Comparison of ENCODE assay signal across 29 cellular contexts in the genomic region with DNA sequence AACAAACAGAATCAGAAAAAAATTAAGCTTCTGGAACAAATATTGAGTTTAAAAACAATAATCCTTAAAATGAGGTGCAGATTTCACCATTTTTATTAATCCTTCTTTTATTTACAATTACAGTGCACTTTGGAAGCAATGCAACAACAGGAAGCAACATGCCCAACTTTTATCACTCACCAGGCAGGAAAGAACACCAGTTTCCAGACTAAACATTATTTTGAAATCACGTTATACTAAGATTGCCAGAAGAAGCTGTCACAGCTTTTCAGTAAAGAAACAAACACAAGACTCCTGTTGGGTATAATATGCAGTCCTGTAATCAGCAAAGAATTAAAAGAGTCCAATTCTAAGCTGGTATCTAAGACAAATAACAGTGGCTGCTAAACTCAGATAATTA.
DNase-seq lines count a peak whose midpoint lies in the region; ATAC-seq and TF ChIP-seq lines count a peak whose summit lies in the region.
"Had no signal": no experiment of that assay in that cellular context is flagged by ENCODE, and none has a peak within 500 bp of the region (broad histone marks: within the 10 kb centered on the region; RNA-seq: fewer than 3 reads in every experiment).

No MANE protein-coding gene starts in this region.

- no peak overlapping the region for H3K23ac ChIP-seq in mesenchymal stem cell (ENCODE audit: low read length in 2 of 2)

- H2AFZ ChIP-seq in mesenchymal stem cell (ENCODE audit: low read depth, low read length): no peak overlapping the region

- no CpG with 5 or more reads among the region's 1 CpG for WGBS in mesenchymal stem cell

- H3K27me3 Mint-ChIP-seq in naive thymus-derived CD8-positive, alpha-beta T cell: no peaks in the 10 kb centered on the region
- H3K27me3 Mint-ChIP-seq: activated naive CD8-positive, alpha-beta T cell treated with anti-CD3 and anti-CD28 coated beads, Interleukin-2, amount 10 ng/mL, durations not matched to agents 7 days and 5 days; effector memory CD8-positive, alpha-beta T cell; naive thymus-derived CD4-positive, alpha-beta T cell; stimulated activated naive CD8-positive, alpha-beta T cell treated with anti-CD3 and anti-CD28 coated beads, Interleukin-15, Interleukin-2, amounts not matched to agents 100 ng/mL and 50 ng/mL, for 24 hours had no signal

- no peak overlapping the region for H2AK5ac ChIP-seq in mesenchymal stem cell (ENCODE audit: low read length, severe bottlenecking)

- H3K36me3 ChIP-seq in mesenchymal stem cell (ENCODE audit: control insufficient read depth in 1 of 2, insufficient read depth in 2 of 2, low read depth in 1 of 2, low read length in 2 of 2): no peaks in the 10 kb centered on the region
- H3K36me3 ChIP-seq: heart right ventricle, right atrium auricular region, tibial nerve had no signal

- no peak overlapping the region for H3K27ac Mint-ChIP-seq in naive thymus-derived CD8-positive, alpha-beta T cell
- H3K27ac Mint-ChIP-seq: activated CD8-positive, alpha-beta T cell treated with anti-CD3 and anti-CD28 coated beads, Interleukin-2, amount 10 ng/mL, durations not matched to agents 7 days and 5 days; activated naive CD8-positive, alpha-beta T cell treated with anti-CD3 and anti-CD28 coated beads, Interleukin-2, amount 10 ng/mL, durations not matched to agents 7 days and 5 days; effector memory CD8-positive, alpha-beta T cell; naive thymus-derived CD4-positive, alpha-beta T cell; stimulated activated naive CD8-positive, alpha-beta T cell treated with anti-CD3 and anti-CD28 coated beads, Interleukin-15, Interleukin-2, amounts not matched to agents 100 ng/mL and 50 ng/mL, for 24 hours had no signal

- H2BK5ac ChIP-seq in mesenchymal stem cell (ENCODE audit: low read depth, low read length, poor library complexity, severe bottlenecking): no peak overlapping the region

- H3K4me2 ChIP-seq in mesenchymal stem cell (ENCODE audit: low read length, poor library complexity, severe bottlenecking): no peak overlapping the region

- no peak overlapping the region for H2BK120ac ChIP-seq in mesenchymal stem cell (ENCODE audit: low read depth, low read length)

- H3K9ac ChIP-seq in mesenchymal stem cell (ENCODE audit: low read length): no peak overlapping the region

- no peaks in the 10 kb centered on the region for H3K79me1 ChIP-seq in mesenchymal stem cell (replicated peaks; ENCODE audit: low read length, poor library complexity, severe bottlenecking)

- H3K14ac ChIP-seq in mesenchymal stem cell (ENCODE audit: low read length in 2 of 2): no peak overlapping the region

- no peak overlapping the region for H3K4me3 ChIP-seq in mesenchymal stem cell (ENCODE audit: insufficient read depth in 1 of 2, low read depth in 1 of 2, low read length in 2 of 2)
- H3K4me3 ChIP-seq: body of pancreas, heart right ventricle, right atrium auricular region, tibial nerve had no signal

- POLR2A ChIA-PET in naive thymus-derived CD8-positive, alpha-beta T cell (lab: Charles Lee): no interaction called here

- H3K27ac ChIP-seq in mesenchymal stem cell (ENCODE audit: low read length, poor library complexity, severe bottlenecking): no peak overlapping the region
- H3K27ac ChIP-seq: body of pancreas, heart right ventricle, right atrium auricular region, tibial nerve had no signal

- no peak overlapping the region for H3K4ac ChIP-seq in mesenchymal stem cell (ENCODE audit: low read depth in 1 of 2, low read length in 2 of 2)

- H3K9me3 Mint-ChIP-seq in naive thymus-derived CD8-positive, alpha-beta T cell: peaks cover 6 to 23% (median 14%) of the 10 kb centered on the region in 9 donors

- no peak overlapping the region for H3K18ac ChIP-seq in mesenchymal stem cell (ENCODE audit: low read depth in 1 of 2, low read length in 2 of 2)

- H3K9me3 ChIP-seq in mesenchymal stem cell (ENCODE audit: control insufficient read depth, low read length): no peaks in the 10 kb centered on the region
- H3K9me3 ChIP-seq: right atrium auricular region had no signal

- no peak overlapping the region for H4K91ac ChIP-seq in mesenchymal stem cell (ENCODE audit: low read length)

- H3K4me3 Mint-ChIP-seq in naive thymus-derived CD8-positive, alpha-beta T cell: no peak overlapping the region
- H3K4me3 Mint-ChIP-seq: activated CD8-positive, alpha-beta T cell treated with anti-CD3 and anti-CD28 coated beads, Interleukin-2, amount 10 ng/mL, durations not matched to agents 7 days and 5 days; activated naive CD8-positive, alpha-beta T cell treated with anti-CD3 and anti-CD28 coated beads, Interleukin-2, amount 10 ng/mL, durations not matched to agents 7 days and 5 days; effector memory CD8-positive, alpha-beta T cell; naive thymus-derived CD4-positive, alpha-beta T cell; stimulated activated naive CD8-positive, alpha-beta T cell treated with anti-CD3 and anti-CD28 coated beads, Interleukin-15, Interleukin-2, amounts not matched to agents 100 ng/mL and 50 ng/mL, for 24 hours had no signal

- H3K27me3 ChIP-seq in mesenchymal stem cell (ENCODE audit: control insufficient read depth in 1 of 2, insufficient read depth in 1 of 2, low read length in 2 of 2): no peaks in the 10 kb centered on the region
- H3K27me3 ChIP-seq: body of pancreas, heart right ventricle, right atrium auricular region, tibial nerve had no signal

- no peaks in the 10 kb centered on the region for H3K4me1 ChIP-seq in mesenchymal stem cell (ENCODE audit: control insufficient read depth, insufficient read depth, low read depth, low read length)

- peak; percentile 16; the same call in 2 of the 3 replicates for ATAC-seq in SK-N-SH treated with all-trans-retinoic acid at 6 μM for 48 hours
- peak; percentile 57 for ATAC-seq in esophagus mucosa
- ATAC-seq in HG02938 (IDR thresholded peaks at IDR 0.05; ENCODE audit: unreplicated experiment): no peak
- no peak for ATAC-seq in naive thymus-derived CD8-positive, alpha-beta T cell
- ATAC-seq: activated CD8-positive, alpha-beta T cell treated with anti-CD3 and anti-CD28 coated beads, Interleukin-2, amount 10 ng/mL, durations not matched to agents 7 days and 5 days; body of pancreas; effector memory CD8-positive, alpha-beta T cell; naive thymus-derived CD4-positive, alpha-beta T cell had no signal

- no peak overlapping the region for H2BK15ac ChIP-seq in mesenchymal stem cell (ENCODE audit: low read depth, poor library complexity, severe bottlenecking)

- peaks cover 0 to 6% (median 2%) of the 10 kb centered on the region in 4 donors for H3K4me1 Mint-ChIP-seq in naive thymus-derived CD8-positive, alpha-beta T cell

- H2BK12ac ChIP-seq in mesenchymal stem cell (ENCODE audit: low read length in 2 of 2): no peak overlapping the region

- no peak overlapping the region for H4K8ac ChIP-seq in mesenchymal stem cell (ENCODE audit: low read length)

- peaks cover 18 to 34% (median 31%) of the 10 kb centered on the region in 3 donors for H3K36me3 Mint-ChIP-seq in naive thymus-derived CD8-positive, alpha-beta T cell

- peak; percentile 11 for DNase-seq in LHCN-M2 (ENCODE audit: low read depth)
- DNase-seq in mesenchymal stem cell: peak; percentile 40
- no peak for DNase-seq in D341Med (ENCODE audit: low spot score)
- DNase-seq in LoVo (ENCODE audit: low spot score): no peak
- no peak for DNase-seq in naive thymus-derived CD8-positive, alpha-beta T cell
- DNase-seq: activated CD4-positive, alpha-beta T cell treated with anti-CD3 and anti-CD28 coated beads for 1 hour; activated CD8-positive, alpha-beta T cell treated with anti-CD3 and anti-CD28 coated beads, Interleukin-2, amount 10 ng/mL, durations not matched to agents 7 days and 5 days; activated effector memory CD4-positive, alpha-beta T cell treated with anti-CD3 and anti-CD28 coated beads, Interleukin-2, amount 50 U/mL, for 16 hours; activated naive CD8-positive, alpha-beta T cell treated with anti-CD3 and anti-CD28 coated beads, Interleukin-2, amount 10 ng/mL, durations not matched to agents 7 days and 5 days; activated T-cell treated with anti-CD3 and anti-CD28 coated beads for 4 hours; body of pancreas; C1 segment of cervical spinal cord; effector memory CD8-positive, alpha-beta T cell; H7; heart right ventricle; naive thymus-derived CD4-positive, alpha-beta T cell; NCI-H1048; NCI-H2029; NCI-H226; SHP77; stimulated activated CD4-positive, alpha-beta T cell treated with anti-CD3 and anti-CD28 coated beads, Interleukin-12 subunit alpha, Interleukin-12 subunit beta, amount 100 ng/mL, for 4 hours; stimulated activated CD4-positive, alpha-beta T cell treated with anti-CD3 and anti-CD28 coated beads, Interleukin-4, amount 100 ng/mL, for 4 hours; T-helper 1 cell had no signal

TF ChIP-seq in SK-N-SH treated with all-trans-retinoic acid at 6 μM for 48 hours, 23 proteins besides CTCF, POLR2A, EP300 and RAD21:
- no peak for TF ChIP-seq PPARA (CRISPR knock-in tag; IDR thresholded peaks at IDR 0.05; ENCODE audit: borderline replicate concordance)
- TF ChIP-seq, protein P1, sequence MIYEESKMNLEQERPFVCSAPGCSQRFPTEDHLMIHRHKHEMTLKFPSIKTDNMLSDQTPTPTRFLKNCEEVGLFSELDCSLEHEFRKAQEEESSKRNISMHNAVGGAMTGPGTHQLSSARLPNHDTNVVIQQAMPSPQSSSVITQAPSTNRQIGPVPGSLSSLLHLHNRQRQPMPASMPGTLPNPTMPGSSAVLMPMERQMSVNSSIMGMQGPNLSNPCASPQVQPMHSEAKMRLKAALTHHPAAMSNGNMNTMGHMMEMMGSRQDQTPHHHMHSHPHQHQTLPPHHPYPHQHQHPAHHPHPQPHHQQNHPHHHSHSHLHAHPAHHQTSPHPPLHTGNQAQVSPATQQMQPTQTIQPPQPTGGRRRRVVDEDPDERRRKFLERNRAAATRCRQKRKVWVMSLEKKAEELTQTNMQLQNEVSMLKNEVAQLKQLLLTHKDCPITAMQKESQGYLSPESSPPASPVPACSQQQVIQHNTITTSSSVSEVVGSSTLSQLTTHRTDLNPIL (CRISPR knock-in tag; IDR thresholded peaks at IDR 0.05; ENCODE audit: low read depth): no peak
- no peak for TF ChIP-seq ZFP30 (CRISPR knock-in tag; IDR thresholded peaks at IDR 0.05)
- no peak for TF ChIP-seq OSR1 (CRISPR knock-in tag; IDR thresholded peaks at IDR 0.05)

Comparison
In these comparisons a context has a peak if more than half of its experiments do, and no peak if none do; other contexts are left out.
1. DNase-seq: peak in LHCN-M2 (single experiment) and mesenchymal stem cell (single experiment); none in D341Med (single experiment), LoVo (single experiment) and naive thymus-derived CD8-positive, alpha-beta T cell (0 of 10).
2. ATAC-seq: peak in SK-N-SH treated with all-trans-retinoic acid at 6 μM for 48 hours (single experiment) and esophagus mucosa (single experiment); none in HG02938 (single experiment) and naive thymus-derived CD8-positive, alpha-beta T cell (0 of 2).